ENCODE assay signal across 8 cellular contexts in the genomic region with DNA sequence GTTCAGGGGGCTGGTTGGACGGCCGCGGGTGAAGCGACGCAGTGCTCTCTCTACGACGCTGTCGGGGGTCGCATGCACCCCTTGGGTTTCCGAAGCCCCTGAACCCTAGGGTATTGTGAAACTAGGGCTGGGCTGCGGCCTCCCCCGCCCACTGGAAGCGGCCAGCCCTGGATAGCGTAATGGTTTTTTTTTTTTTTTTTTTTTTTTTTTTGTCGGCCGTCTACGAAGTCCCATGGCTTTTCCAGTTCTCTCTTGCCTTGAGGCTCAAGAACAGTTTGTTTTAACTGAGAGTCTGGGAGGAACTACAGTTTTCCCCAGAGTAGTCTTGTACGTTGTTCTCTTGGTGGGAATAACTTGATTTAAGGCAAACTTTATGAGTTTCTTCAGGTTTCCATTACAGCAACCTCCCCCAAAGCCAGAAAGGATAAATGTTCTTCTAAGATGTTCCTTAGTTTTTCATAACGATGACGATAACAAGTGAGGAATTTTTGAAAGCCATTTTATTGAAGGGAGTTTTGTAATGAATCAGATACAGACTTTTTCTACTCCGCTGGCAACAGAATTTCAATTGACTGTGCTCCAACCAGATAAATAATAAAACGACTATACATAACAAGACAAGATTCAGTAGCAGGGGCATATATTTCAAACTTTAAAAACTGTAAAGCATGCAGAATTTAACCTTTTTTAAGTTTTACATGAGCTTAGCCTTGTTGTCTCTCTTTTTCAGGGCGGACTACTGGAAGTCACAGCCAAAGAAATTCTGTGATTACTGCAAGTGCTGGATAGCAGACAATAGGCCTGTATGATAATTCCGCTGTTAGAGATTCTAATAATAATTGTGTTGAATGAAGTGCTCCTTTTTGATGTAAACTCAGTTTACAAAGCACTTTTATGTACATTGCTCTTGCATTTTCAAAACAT.
DNase-seq lines count a peak whose midpoint lies in the region; ATAC-seq lines count a peak whose summit lies in the region.

No MANE protein-coding gene starts in this region.

- peak overlapping the region; percentile 99 for H3K4me3 Mint-ChIP-seq in activated naive CD4-positive, alpha-beta T cell treated with anti-CD3 and anti-CD28 coated beads, Interleukin-2, amount 50 U/mL, for 24 hours
- peak overlapping the region; percentile 99 to 100 for H3K4me3 Mint-ChIP-seq in stimulated activated naive B cell treated with anti-CD40 and anti-IgM and Interleukin-4, amounts not matched to agents 10 μg/mL and 1 μg/mL and 100 μg/mL, for 72 hours

- H3K27ac Mint-ChIP-seq in activated naive CD4-positive, alpha-beta T cell treated with anti-CD3 and anti-CD28 coated beads, Interleukin-2, amount 50 U/mL, for 24 hours: peak overlapping the region; percentile 99
- H3K27ac Mint-ChIP-seq in stimulated activated naive B cell treated with anti-CD40 and anti-IgM and Interleukin-4, amounts not matched to agents 10 μg/mL and 1 μg/mL and 100 μg/mL, for 72 hours: peak overlapping the region; percentile 100

- ATAC-seq in HG02798 (IDR thresholded peaks at IDR 0.05; ENCODE audit: poor library complexity, unreplicated experiment): peak; percentile 31
- ATAC-seq in stimulated activated naive B cell treated with anti-CD40 and anti-IgM and Interleukin-4, amounts not matched to agents 10 μg/mL and 1 μg/mL and 100 μg/mL, for 72 hours (replicated peaks): peak; percentile 33

- no peaks in the 10 kb centered on the region for H3K27me3 Mint-ChIP-seq in activated naive CD4-positive, alpha-beta T cell treated with anti-CD3 and anti-CD28 coated beads, Interleukin-2, amount 50 U/mL, for 24 hours
- H3K27me3 Mint-ChIP-seq in stimulated activated naive B cell treated with anti-CD40 and anti-IgM and Interleukin-4, amounts not matched to agents 10 μg/mL and 1 μg/mL and 100 μg/mL, for 72 hours: no peaks in the 10 kb centered on the region

- H3K36me3 Mint-ChIP-seq in activated naive CD4-positive, alpha-beta T cell treated with anti-CD3 and anti-CD28 coated beads, Interleukin-2, amount 50 U/mL, for 24 hours: peaks cover 6% of the 10 kb centered on the region
- H3K36me3 Mint-ChIP-seq in stimulated activated naive B cell treated with anti-CD40 and anti-IgM and Interleukin-4, amounts not matched to agents 10 μg/mL and 1 μg/mL and 100 μg/mL, for 72 hours: peaks cover 18 to 31% of the 10 kb centered on the region in 2 donors

- no peaks in the 10 kb centered on the region for H3K9me3 Mint-ChIP-seq in activated naive CD4-positive, alpha-beta T cell treated with anti-CD3 and anti-CD28 coated beads, Interleukin-2, amount 50 U/mL, for 24 hours
- H3K9me3 Mint-ChIP-seq in stimulated activated naive B cell treated with anti-CD40 and anti-IgM and Interleukin-4, amounts not matched to agents 10 μg/mL and 1 μg/mL and 100 μg/mL, for 72 hours: no peaks in the 10 kb centered on the region

- peaks cover 54% of the 10 kb centered on the region for H3K4me1 Mint-ChIP-seq in activated naive CD4-positive, alpha-beta T cell treated with anti-CD3 and anti-CD28 coated beads, Interleukin-2, amount 50 U/mL, for 24 hours
- peaks cover 21 to 51% of the 10 kb centered on the region in 2 donors for H3K4me1 Mint-ChIP-seq in stimulated activated naive B cell treated with anti-CD40 and anti-IgM and Interleukin-4, amounts not matched to agents 10 μg/mL and 1 μg/mL and 100 μg/mL, for 72 hours

- DNase-seq in activated naive CD4-positive, alpha-beta T cell treated with anti-CD3 and anti-CD28 coated beads, Interleukin-2, amount 50 U/mL, for 16 hours: no peak
- peak; percentile 56 for DNase-seq in NCI-H2227 treated with DMSO at 0.1 percent for 48 hours (lab: John Stamatoyannopoulos, UW)
- DNase-seq in brain pericyte (ENCODE audit: low read depth, low spot score): peak; percentile 22
- DNase-seq in inferior parietal cortex (ENCODE audit: extremely low spot score): peak; percentile 47
- no peak for DNase-seq in stimulated activated naive B cell treated with anti-CD40 and anti-IgM and Interleukin-4, amounts not matched to agents 10 μg/mL and 1 μg/mL and 100 μg/mL, for 72 hours
- no peak for DNase-seq in activated gamma-delta T cell treated with Interleukin-2 at 50 U/mL for 16 hours

Comparison
In these comparisons a context has a peak if more than half of its experiments do, and no peak if none do; other contexts are left out.
1. DNase-seq: peak in NCI-H2227 treated with DMSO at 0.1 percent for 48 hours (single experiment), brain pericyte (single experiment) and inferior parietal cortex (single experiment); none in activated naive CD4-positive, alpha-beta T cell treated with anti-CD3 and anti-CD28 coated beads, Interleukin-2, amount 50 U/mL, for 16 hours (single experiment), stimulated activated naive B cell treated with anti-CD40 and anti-IgM and Interleukin-4, amounts not matched to agents 10 μg/mL and 1 μg/mL and 100 μg/mL, for 72 hours (single experiment) and activated gamma-delta T cell treated with Interleukin-2 at 50 U/mL for 16 hours (single experiment).